6 cellular contexts compared by ENCODE assay signal in genomic region chr17:75077490-75078096, GRCh38.
DNase-seq lines count a peak whose midpoint lies in the region; ATAC-seq lines count a peak whose summit lies in the region.

No MANE protein-coding gene starts in this region.

- peak; percentile 70 for DNase-seq in activated CD4-positive, CD25-positive, alpha-beta regulatory T cell treated with anti-CD3 and anti-CD28 coated beads, Interleukin-2, amount 50 U/mL, for 72 hours
- DNase-seq in germinal center (ENCODE audit: low spot score) = peak; percentile 57
- DNase-seq in stimulated activated CD4-positive, alpha-beta T cell treated with anti-CD3 and anti-CD28 coated beads, Interleukin-2, amount 100 ng/mL, for 48 hours = peak; percentile 33 to 40
- DNase-seq in NCI-H510A treated with DMSO at 0.1 percent for 48 hours (lab: John Stamatoyannopoulos, UW) = no peak
- DNase-seq in GOT3 (lab: John Stamatoyannopoulos, UW) = no peak

- peak; percentile 40 for ATAC-seq in GM19452 (IDR thresholded peaks at IDR 0.05; ENCODE audit: unreplicated experiment)

Comparison
In these comparisons a context has a peak if more than half of its experiments do, and no peak if none do; other contexts are left out.
1. DNase-seq: peak in activated CD4-positive, CD25-positive, alpha-beta regulatory T cell treated with anti-CD3 and anti-CD28 coated beads, Interleukin-2, amount 50 U/mL, for 72 hours (single experiment), germinal center (single experiment) and stimulated activated CD4-positive, alpha-beta T cell treated with anti-CD3 and anti-CD28 coated beads, Interleukin-2, amount 100 ng/mL, for 48 hours (2 of 2); none in NCI-H510A treated with DMSO at 0.1 percent for 48 hours (single experiment) and GOT3 (single experiment).